ENCODE assay signal across 8 cellular contexts in the genomic region with DNA sequence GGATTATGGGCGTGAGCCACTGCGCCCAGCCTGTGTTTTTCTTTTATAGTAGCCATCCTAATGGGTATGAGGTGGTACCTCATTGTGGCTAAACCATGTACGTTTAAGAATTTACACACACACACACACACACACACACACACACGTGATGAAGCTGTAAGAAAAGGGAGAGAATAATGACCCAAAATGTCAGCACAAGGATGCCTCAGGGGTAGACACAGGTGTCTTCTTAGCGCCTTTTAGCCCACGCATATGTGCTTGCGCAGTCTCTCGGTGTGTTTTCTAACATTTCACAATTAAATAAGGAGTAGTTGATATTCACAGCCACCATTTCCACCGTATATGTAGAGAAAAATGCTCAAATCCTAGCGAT.
DNase-seq lines count a peak whose midpoint lies in the region; ATAC-seq, FAIRE-seq and TF ChIP-seq lines count a peak whose summit lies in the region.

No MANE protein-coding gene starts in this region.

- peaks cover 39% of the 10 kb centered on the region for H3K4me1 Mint-ChIP-seq in T-helper 1 cell treated with Interleukin-12 subunit alpha and Interleukin-12 subunit beta and Interleukin-4 antibody, amounts not matched to agents 30 μg/mL and 1 μg/mL, for 36 hours (ENCODE audit: low read depth)
- H3K4me1 Mint-ChIP-seq in T-helper 2 cell treated with Interferon-gamma antibody and Interleukin-4, amounts not matched to agents 5 μg/mL and 100 μg/mL, for 36 hours (ENCODE audit: low read depth), result peaks cover 42% of the 10 kb centered on the region

- ATAC-seq in HG02884 (IDR thresholded peaks at IDR 0.05; ENCODE audit: unreplicated experiment), result no peak

- H3K4me3 ChIP-seq in foreskin fibroblast (ENCODE audit: low read depth in 1 of 2, low read length in 2 of 2) (peak overlapping the region; percentile 70 to 75), skin epidermis (peak overlapping the region; percentile 76 to 93 (median 90))

- peak overlapping the region; percentile 91 for H3K27ac Mint-ChIP-seq in T-helper 1 cell treated with Interleukin-12 subunit alpha and Interleukin-12 subunit beta and Interleukin-4 antibody, amounts not matched to agents 30 μg/mL and 1 μg/mL, for 36 hours
- H3K27ac Mint-ChIP-seq in T-helper 2 cell treated with Interferon-gamma antibody and Interleukin-4, amounts not matched to agents 5 μg/mL and 100 μg/mL, for 36 hours, result peak overlapping the region; percentile 92

- DNase-seq in T-helper 1 cell (no peak), foreskin fibroblast (peak in 1 of 2 donors; percentile 49), GM19239 (ENCODE audit: insufficient read length, low spot score) (no peak), putamen (ENCODE audit: low spot score) (no peak)
- DNase-seq in T-helper 2 cell treated with Interferon-gamma antibody and Interleukin-4, amounts not matched to agents 5 μg/mL and 100 μg/mL, for 36 hours (ENCODE audit: low spot score), result no peak

- peak overlapping the region; percentile 83 for H3K4me3 Mint-ChIP-seq in T-helper 1 cell treated with Interleukin-12 subunit alpha and Interleukin-12 subunit beta and Interleukin-4 antibody, amounts not matched to agents 30 μg/mL and 1 μg/mL, for 36 hours
- H3K4me3 Mint-ChIP-seq in T-helper 2 cell treated with Interferon-gamma antibody and Interleukin-4, amounts not matched to agents 5 μg/mL and 100 μg/mL, for 36 hours, result peak overlapping the region; percentile 91

- H3K36me3 Mint-ChIP-seq in T-helper 1 cell treated with Interleukin-12 subunit alpha and Interleukin-12 subunit beta and Interleukin-4 antibody, amounts not matched to agents 30 μg/mL and 1 μg/mL, for 36 hours (ENCODE audit: low read depth), result peaks cover 2% of the 10 kb centered on the region
- peaks cover 9% of the 10 kb centered on the region for H3K36me3 Mint-ChIP-seq in T-helper 2 cell treated with Interferon-gamma antibody and Interleukin-4, amounts not matched to agents 5 μg/mL and 100 μg/mL, for 36 hours (ENCODE audit: low read depth)

- no peaks in the 10 kb centered on the region for H3K9me3 Mint-ChIP-seq in T-helper 1 cell treated with Interleukin-12 subunit alpha and Interleukin-12 subunit beta and Interleukin-4 antibody, amounts not matched to agents 30 μg/mL and 1 μg/mL, for 36 hours
- no peaks in the 10 kb centered on the region for H3K9me3 Mint-ChIP-seq in T-helper 2 cell treated with Interferon-gamma antibody and Interleukin-4, amounts not matched to agents 5 μg/mL and 100 μg/mL, for 36 hours

- TF ChIP-seq CTCF in foreskin fibroblast (IDR thresholded peaks at IDR 0.05; ENCODE audit: low read depth, low read length), result no peak

- no peak for FAIRE-seq in GM19239 (lab: Jason Lieb, UNC)

- H3K27ac ChIP-seq in skin epidermis, result peak overlapping the region in 20 of 21 experiments; percentile 72 to 98 (median 94)

- H3K27me3 Mint-ChIP-seq in T-helper 1 cell treated with Interleukin-12 subunit alpha and Interleukin-12 subunit beta and Interleukin-4 antibody, amounts not matched to agents 30 μg/mL and 1 μg/mL, for 36 hours (ENCODE audit: low read depth), result no peaks in the 10 kb centered on the region
- no peaks in the 10 kb centered on the region for H3K27me3 Mint-ChIP-seq in T-helper 2 cell treated with Interferon-gamma antibody and Interleukin-4, amounts not matched to agents 5 μg/mL and 100 μg/mL, for 36 hours (ENCODE audit: low read depth)
